ENCODE assay signal across 8 cellular contexts in genomic region chr9:117487555-117488175, GRCh38.
DNase-seq lines count a peak whose midpoint lies in the region; ATAC-seq and TF ChIP-seq lines count a peak whose summit lies in the region.

No MANE protein-coding gene starts in this region.

- H3K27me3 ChIP-seq in gastroesophageal sphincter (peaks cover 25% of the 10 kb centered on the region), neutrophil (peaks cover 4% of the 10 kb centered on the region), uterus (peaks cover 0 to 3% of the 10 kb centered on the region in 2 donors)

- no peak for TF ChIP-seq EP300 in gastroesophageal sphincter (IDR thresholded peaks at IDR 0.05)

- H3K9me3 ChIP-seq in gastroesophageal sphincter = no peaks in the 10 kb centered on the region
- no peaks in the 10 kb centered on the region for H3K9me3 ChIP-seq in neutrophil
- H3K9me3 ChIP-seq in uterus = no peaks in the 10 kb centered on the region

- 5% methylated on average over 4 of the region's 15 CpGs; no CpG with 5 or more reads in 1 of the 2 donors for WGBS in gastroesophageal sphincter (ENCODE audit: low coverage in 1 of 2), 2 donors

- POLR2A ChIA-PET in activated CD8-positive, alpha-beta T cell treated with anti-CD3 and anti-CD28 coated beads, Interleukin-2, amount 10 ng/mL, durations not matched to agents 7 days and 5 days (lab: Charles Lee) = no interaction called here

- TF ChIP-seq POLR2A in gastroesophageal sphincter (IDR thresholded peaks at IDR 0.05) = no peak
- no peak for TF ChIP-seq POLR2A in uterus (IDR thresholded peaks at IDR 0.05)

- ATAC-seq in GM19455 (IDR thresholded peaks at IDR 0.05; ENCODE audit: unreplicated experiment) (peak; percentile 99), HG03469 (IDR thresholded peaks at IDR 0.05; ENCODE audit: unreplicated experiment) (peak; percentile 95), gastroesophageal sphincter (peak; percentile 79)
- ATAC-seq in activated CD8-positive, alpha-beta T cell treated with anti-CD3 and anti-CD28 coated beads, Interleukin-2, amount 10 ng/mL, durations not matched to agents 7 days and 5 days = peak; percentile 89

- H3K4me1 Mint-ChIP-seq in activated CD8-positive, alpha-beta T cell treated with anti-CD3 and anti-CD28 coated beads, Interleukin-2, amount 10 ng/mL, durations not matched to agents 7 days and 5 days (ENCODE audit: low read depth) = no peaks in the 10 kb centered on the region

- H3K4me3 Mint-ChIP-seq in activated CD8-positive, alpha-beta T cell treated with anti-CD3 and anti-CD28 coated beads, Interleukin-2, amount 10 ng/mL, durations not matched to agents 7 days and 5 days = no peak overlapping the region

- DNase-seq in DMS153 (lab: John Stamatoyannopoulos, UW) = peak; percentile 98
- DNase-seq in NCI-H510A treated with DMSO at 0.1 percent for 48 hours (lab: John Stamatoyannopoulos, UW) = peak; percentile 99
- peak; percentile 57 for DNase-seq in activated CD8-positive, alpha-beta T cell treated with anti-CD3 and anti-CD28 coated beads, Interleukin-2, amount 10 ng/mL, durations not matched to agents 7 days and 5 days
- DNase-seq in uterus = peak; percentile 14 to 44

- no peaks in the 10 kb centered on the region for H3K9me3 Mint-ChIP-seq in activated CD8-positive, alpha-beta T cell treated with anti-CD3 and anti-CD28 coated beads, Interleukin-2, amount 10 ng/mL, durations not matched to agents 7 days and 5 days (ENCODE audit: insufficient read depth)

- TF ChIP-seq CTCF in gastroesophageal sphincter (IDR thresholded peaks at IDR 0.05) = peak; percentile 51 to 86 (median 60)
- TF ChIP-seq CTCF in neutrophil (IDR thresholded peaks at IDR 0.05) = peak; percentile 65
- TF ChIP-seq CTCF in uterus (IDR thresholded peaks at IDR 0.05) = peak; percentile 45 to 77 (median 68)

- H3K27ac ChIP-seq in gastroesophageal sphincter (no peak overlapping the region), neutrophil (no peak overlapping the region), uterus (no peak overlapping the region)

- no peaks in the 10 kb centered on the region for H3K36me3 ChIP-seq in gastroesophageal sphincter
- no peaks in the 10 kb centered on the region for H3K36me3 ChIP-seq in neutrophil
- H3K36me3 ChIP-seq in uterus = no peaks in the 10 kb centered on the region

- peaks cover 0 to 4% (median 0%) of the 10 kb centered on the region in 3 donors for H3K4me1 ChIP-seq in gastroesophageal sphincter
- no peaks in the 10 kb centered on the region for H3K4me1 ChIP-seq in neutrophil (ENCODE audit: control insufficient read depth in 1 of 2, insufficient read depth in 1 of 2, low read depth in 1 of 2, low read length in 1 of 2)
- no peaks in the 10 kb centered on the region for H3K4me1 ChIP-seq in uterus

- intact Hi-C loops in uterus (cut with DNase I; ENCODE audit: low total_unique reads) = no loop called here

- H3K4me3 ChIP-seq in gastroesophageal sphincter (no peak overlapping the region), neutrophil (ENCODE audit: low read depth in 1 of 2, low read length in 1 of 2) (no peak overlapping the region), uterus (no peak overlapping the region)

- H3K27me3 Mint-ChIP-seq in activated CD8-positive, alpha-beta T cell treated with anti-CD3 and anti-CD28 coated beads, Interleukin-2, amount 10 ng/mL, durations not matched to agents 7 days and 5 days (ENCODE audit: low read depth) = no peaks in the 10 kb centered on the region

- no peaks in the 10 kb centered on the region for H3K36me3 Mint-ChIP-seq in activated CD8-positive, alpha-beta T cell treated with anti-CD3 and anti-CD28 coated beads, Interleukin-2, amount 10 ng/mL, durations not matched to agents 7 days and 5 days (ENCODE audit: low read depth)

- H3K27ac Mint-ChIP-seq in activated CD8-positive, alpha-beta T cell treated with anti-CD3 and anti-CD28 coated beads, Interleukin-2, amount 10 ng/mL, durations not matched to agents 7 days and 5 days = no peak overlapping the region

- CTCF ChIA-PET in activated CD8-positive, alpha-beta T cell treated with anti-CD3 and anti-CD28 coated beads, Interleukin-2, amount 10 ng/mL, durations not matched to agents 7 days and 5 days (lab: Charles Lee) = interaction anchor here (0.6 to 1.7 kb wide), 14 partner anchors 10 to 159 kb away, joined by 3 to 8 read pairs (median 3); no protein-coding TSS in a partner anchor

Comparison
In these comparisons a context has a peak if more than half of its experiments do, and no peak if none do; other contexts are left out.
1. DNase-seq: peak in every context shown above with its lines; median percentile 99 in NCI-H510A treated with DMSO at 0.1 percent for 48 hours; 98 in DMS153; 57 in activated CD8-positive, alpha-beta T cell treated with anti-CD3 and anti-CD28 coated beads, Interleukin-2, amount 10 ng/mL, durations not matched to agents 7 days and 5 days; 29 in uterus.